Comparison of ENCODE assay signal across 1 cellular context in the genomic region with DNA sequence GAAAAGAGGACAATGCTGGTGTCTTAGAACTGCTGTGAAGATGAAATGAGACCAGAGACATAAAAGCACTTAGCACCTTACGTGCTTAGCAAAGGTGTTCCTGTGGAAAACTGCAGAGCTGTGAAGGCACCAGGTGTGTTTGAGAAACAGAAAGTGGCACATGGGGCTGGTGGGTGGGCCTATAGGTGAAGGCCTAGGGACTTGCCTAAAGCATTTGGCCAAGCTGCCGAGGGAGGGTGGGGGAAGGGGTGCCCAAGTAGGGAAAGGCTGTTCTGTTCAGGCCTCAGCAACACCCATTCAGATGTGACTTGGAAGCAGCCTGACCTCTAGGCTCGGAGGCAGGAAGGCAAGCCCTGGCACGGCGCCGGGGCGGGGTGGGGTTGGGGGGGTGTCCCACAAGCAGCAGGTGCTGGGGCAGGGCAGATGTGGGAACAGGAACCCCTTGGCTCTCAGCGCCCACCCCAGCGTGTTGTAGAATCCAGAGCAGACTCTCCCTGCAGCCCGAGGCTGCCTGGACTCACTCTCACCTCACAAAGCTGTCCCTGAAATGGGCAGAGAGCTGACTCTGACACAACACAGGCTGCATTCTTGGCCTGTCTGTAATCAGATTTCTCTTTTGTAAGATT.
TF ChIP-seq lines count a peak whose summit lies in the region.

No MANE protein-coding gene starts in this region.

TF ChIP-seq in WTC11, 78 proteins besides CTCF, POLR2A, EP300 and RAD21 (continued from another document):
- TF ChIP-seq AFF4 (CRISPR knock-in tag; IDR thresholded peaks at IDR 0.05; ENCODE audit: borderline replicate concordance) = no peak
- TF ChIP-seq, protein P1, sequence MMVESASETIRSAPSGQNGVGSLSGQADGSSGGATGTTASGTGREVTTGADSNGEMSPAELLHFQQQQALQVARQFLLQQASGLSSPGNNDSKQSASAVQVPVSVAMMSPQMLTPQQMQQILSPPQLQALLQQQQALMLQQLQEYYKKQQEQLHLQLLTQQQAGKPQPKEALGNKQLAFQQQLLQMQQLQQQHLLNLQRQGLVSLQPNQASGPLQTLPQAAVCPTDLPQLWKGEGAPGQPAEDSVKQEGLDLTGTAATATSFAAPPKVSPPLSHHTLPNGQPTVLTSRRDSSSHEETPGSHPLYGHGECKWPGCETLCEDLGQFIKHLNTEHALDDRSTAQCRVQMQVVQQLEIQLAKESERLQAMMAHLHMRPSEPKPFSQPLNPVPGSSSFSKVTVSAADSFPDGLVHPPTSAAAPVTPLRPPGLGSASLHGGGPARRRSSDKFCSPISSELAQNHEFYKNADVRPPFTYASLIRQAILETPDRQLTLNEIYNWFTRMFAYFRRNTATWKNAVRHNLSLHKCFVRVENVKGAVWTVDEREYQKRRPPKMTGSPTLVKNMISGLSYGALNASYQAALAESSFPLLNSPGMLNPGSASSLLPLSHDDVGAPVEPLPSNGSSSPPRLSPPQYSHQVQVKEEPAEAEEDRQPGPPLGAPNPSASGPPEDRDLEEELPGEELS (CRISPR knock-in tag; IDR thresholded peaks at IDR 0.05) = no peak
- no peak for TF ChIP-seq ZNF532 (CRISPR knock-in tag; IDR thresholded peaks at IDR 0.05; ENCODE audit: borderline replicate concordance)
- TF ChIP-seq, protein P2, sequence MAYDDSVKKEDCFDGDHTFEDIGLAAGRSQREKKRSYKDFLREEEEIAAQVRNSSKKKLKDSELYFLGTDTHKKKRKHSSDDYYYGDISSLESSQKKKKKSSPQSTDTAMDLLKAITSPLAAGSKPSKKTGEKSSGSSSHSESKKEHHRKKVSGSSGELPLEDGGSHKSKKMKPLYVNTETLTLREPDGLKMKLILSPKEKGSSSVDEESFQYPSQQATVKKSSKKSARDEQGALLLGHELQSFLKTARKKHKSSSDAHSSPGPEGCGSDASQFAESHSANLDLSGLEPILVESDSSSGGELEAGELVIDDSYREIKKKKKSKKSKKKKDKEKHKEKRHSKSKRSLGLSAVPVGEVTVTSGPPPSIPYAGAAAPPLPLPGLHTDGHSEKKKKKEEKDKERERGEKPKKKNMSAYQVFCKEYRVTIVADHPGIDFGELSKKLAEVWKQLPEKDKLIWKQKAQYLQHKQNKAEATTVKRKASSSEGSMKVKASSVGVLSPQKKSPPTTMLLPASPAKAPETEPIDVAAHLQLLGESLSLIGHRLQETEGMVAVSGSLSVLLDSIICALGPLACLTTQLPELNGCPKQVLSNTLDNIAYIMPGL (CRISPR knock-in tag; IDR thresholded peaks at IDR 0.05) = no peak
- TF ChIP-seq IRF1 (CRISPR knock-in tag; IDR thresholded peaks at IDR 0.05) = no peak
